19 cellular contexts compared by ENCODE assay signal in the genomic region with DNA sequence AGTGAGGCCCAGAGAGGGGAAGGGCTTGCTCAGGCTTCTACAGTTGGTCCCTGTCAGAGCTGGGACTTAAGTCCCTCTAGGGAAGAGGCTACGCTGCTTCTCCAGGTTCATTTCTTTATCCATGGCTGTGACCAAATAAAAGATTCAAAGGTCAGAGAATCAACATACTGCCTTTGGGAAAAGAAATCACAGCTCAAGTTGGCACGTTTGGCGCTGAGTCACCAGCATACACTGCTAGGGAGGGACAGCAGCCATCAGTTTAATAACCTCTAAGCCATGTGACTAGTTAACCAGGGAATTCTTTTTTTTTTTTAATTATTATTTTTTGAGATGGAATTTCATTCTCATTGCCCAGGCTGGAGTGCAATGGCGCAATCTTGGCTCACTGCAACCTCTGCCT. TPM values are rescaled to one million over a fixed set of nuclear protein-coding genes. Genes with fewer than 3 reads are reported as not detected.
"Had no signal": no experiment of that assay in that cellular context is flagged by ENCODE, and none has a peak within 500 bp of the region (broad histone marks: within the 10 kb centered on the region; RNA-seq: fewer than 3 reads in every experiment).

No MANE protein-coding gene starts in this region.

- H3K27me3 ChIP-seq: spleen had no signal

- H3K9me3 ChIP-seq: spleen had no signal

- H3K27ac ChIP-seq: epithelial cell of prostate, foreskin keratinocyte, spleen had no signal

- H3K36me3 ChIP-seq: spleen had no signal

- DNase-seq: activated CD4-positive, alpha-beta memory T cell treated with anti-CD3 and anti-CD28 coated beads for 36 hours; activated CD4-positive, alpha-beta T cell treated with anti-CD3 and anti-CD28 coated beads for 48 hours; activated effector memory CD4-positive, alpha-beta T cell treated with Interleukin-2 at 50 U/mL for 16 hours; activated naive CD4-positive, alpha-beta T cell treated with anti-CD3 and anti-CD28 coated beads for 36 hours; activated naive CD8-positive, alpha-beta T cell treated with anti-CD3 and anti-CD28 coated beads, Interleukin-2, amount 10 ng/mL, durations not matched to agents 7 days and 5 days; activated T-cell treated with anti-CD3 and anti-CD28 coated beads, Interleukin-2, amount 50 U/mL, for 48 hours; amniotic stem cell; cortex of kidney; endodermal cell; foreskin keratinocyte; occipital lobe; retina; stimulated activated CD4-positive, alpha-beta T cell treated with anti-CD3 and anti-CD28 coated beads, Interleukin-4, amount 100 ng/mL, for 1 hour; stimulated activated naive CD4-positive, alpha-beta T cell treated with Interleukin-2 at 50 U/mL for 16 hours had no signal

- H3K4me3 ChIP-seq: spleen had no signal

- ATAC-seq: foreskin keratinocyte had no signal

- H3K4me1 ChIP-seq: foreskin keratinocyte, spleen had no signal

RNA-seq across cellular contexts. Expression of a gene that starts 28.4 kb away (rescaled TPM):
- total RNA-seq: activated naive CD4-positive, alpha-beta T cell treated with anti-CD3 and anti-CD28 coated beads for 36 hours; activated naive CD8-positive, alpha-beta T cell treated with anti-CD3 and anti-CD28 coated beads, Interleukin-2, amount 10 ng/mL, durations not matched to agents 7 days and 5 days; endodermal cell; fibroblast of lung; foreskin keratinocyte; glomerular endothelial cell; spleen; T-helper 2 cell treated with Interferon-gamma antibody and Interleukin-4, amounts not matched to agents 100 ng/mL and 5 ng/mL, for 36 hours had no signal

RNA-seq across cellular contexts. Expression of a gene that starts 41.3 kb away (rescaled TPM):
- total RNA-seq: activated CD4-positive, alpha-beta memory T cell treated with anti-CD3 and anti-CD28 coated beads for 36 hours; foreskin keratinocyte had no signal
